17 cellular contexts compared by ENCODE assay signal in the genomic region with DNA sequence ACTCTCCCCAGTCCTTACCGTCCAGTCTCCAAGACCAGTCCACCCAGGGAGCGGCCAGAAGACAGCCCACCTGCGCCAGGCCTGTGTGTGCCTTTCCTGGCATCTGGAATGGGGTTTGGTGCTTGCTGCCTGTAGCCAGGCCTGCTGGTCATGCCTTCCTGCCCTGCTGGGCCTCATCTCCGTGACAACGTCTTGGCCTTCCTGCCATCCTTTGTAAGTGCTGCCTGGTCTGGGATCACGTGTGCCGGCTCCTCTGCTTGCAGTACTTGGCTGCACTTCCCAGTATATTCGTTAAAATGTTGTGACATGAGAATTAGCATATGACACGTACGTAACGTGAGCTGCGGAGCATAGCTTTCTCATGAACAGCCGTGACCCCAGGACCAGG.
DNase-seq lines count a peak whose midpoint lies in the region; TF ChIP-seq lines count a peak whose summit lies in the region.
"Had no signal": no experiment of that assay in that cellular context is flagged by ENCODE, and none has a peak within 500 bp of the region (broad histone marks: within the 10 kb centered on the region; RNA-seq: fewer than 3 reads in every experiment).

No MANE protein-coding gene starts in this region.

- no peak overlapping the region for H3K4me3 ChIP-seq in foreskin fibroblast (ENCODE audit: low read depth in 1 of 2, low read length in 2 of 2)
- H3K4me3 ChIP-seq: lung, transverse colon had no signal

- DNase-seq in DMS79 treated with DMSO at 0.1 percent for 48 hours (lab: John Stamatoyannopoulos, UW) (peak; percentile 2), DMS79 (lab: John Stamatoyannopoulos, UW) (no peak), amniotic epithelial cell (ENCODE audit: low read depth) (peak; percentile 60), foreskin fibroblast (peak; percentile 60 to 65), renal cortical epithelial cell (ENCODE audit: low read depth) (peak; percentile 14), germinal center (ENCODE audit: low spot score) (no peak), NCI-H1417 treated with DMSO at 0.1 percent for 48 hours (lab: John Stamatoyannopoulos, UW) (no peak), SIG-M5 treated with dmso at 0.1 percent for 504 hours (lab: John Stamatoyannopoulos, UW; ENCODE audit: unreplicated experiment) (no peak)
- DNase-seq: 8988T; activated CD4-positive, CD25-positive, alpha-beta regulatory T cell; DND-41; HFFc6; Karpas-422; stimulated activated naive CD8-positive, alpha-beta T cell treated with anti-CD3 and anti-CD28 coated beads, Interleukin-15, Interleukin-2, amounts not matched to agents 100 U/mL and 50 U/mL, for 24 hours; T-helper 2 cell; transverse colon had no signal

- TF ChIP-seq CTCF in foreskin fibroblast (IDR thresholded peaks at IDR 0.05; ENCODE audit: low read depth, low read length): no peak

Comparison
In these comparisons a context has a peak if more than half of its experiments do, and no peak if none do; other contexts are left out.
1. DNase-seq: peak in DMS79 treated with DMSO at 0.1 percent for 48 hours (single experiment), amniotic epithelial cell (single experiment), foreskin fibroblast (2 of 2) and renal cortical epithelial cell (single experiment); none in DMS79 (single experiment), germinal center (single experiment), NCI-H1417 treated with DMSO at 0.1 percent for 48 hours (single experiment) and SIG-M5 treated with dmso at 0.1 percent for 504 hours (single experiment).